8 cellular contexts compared by ENCODE assay signal in the genomic region with DNA sequence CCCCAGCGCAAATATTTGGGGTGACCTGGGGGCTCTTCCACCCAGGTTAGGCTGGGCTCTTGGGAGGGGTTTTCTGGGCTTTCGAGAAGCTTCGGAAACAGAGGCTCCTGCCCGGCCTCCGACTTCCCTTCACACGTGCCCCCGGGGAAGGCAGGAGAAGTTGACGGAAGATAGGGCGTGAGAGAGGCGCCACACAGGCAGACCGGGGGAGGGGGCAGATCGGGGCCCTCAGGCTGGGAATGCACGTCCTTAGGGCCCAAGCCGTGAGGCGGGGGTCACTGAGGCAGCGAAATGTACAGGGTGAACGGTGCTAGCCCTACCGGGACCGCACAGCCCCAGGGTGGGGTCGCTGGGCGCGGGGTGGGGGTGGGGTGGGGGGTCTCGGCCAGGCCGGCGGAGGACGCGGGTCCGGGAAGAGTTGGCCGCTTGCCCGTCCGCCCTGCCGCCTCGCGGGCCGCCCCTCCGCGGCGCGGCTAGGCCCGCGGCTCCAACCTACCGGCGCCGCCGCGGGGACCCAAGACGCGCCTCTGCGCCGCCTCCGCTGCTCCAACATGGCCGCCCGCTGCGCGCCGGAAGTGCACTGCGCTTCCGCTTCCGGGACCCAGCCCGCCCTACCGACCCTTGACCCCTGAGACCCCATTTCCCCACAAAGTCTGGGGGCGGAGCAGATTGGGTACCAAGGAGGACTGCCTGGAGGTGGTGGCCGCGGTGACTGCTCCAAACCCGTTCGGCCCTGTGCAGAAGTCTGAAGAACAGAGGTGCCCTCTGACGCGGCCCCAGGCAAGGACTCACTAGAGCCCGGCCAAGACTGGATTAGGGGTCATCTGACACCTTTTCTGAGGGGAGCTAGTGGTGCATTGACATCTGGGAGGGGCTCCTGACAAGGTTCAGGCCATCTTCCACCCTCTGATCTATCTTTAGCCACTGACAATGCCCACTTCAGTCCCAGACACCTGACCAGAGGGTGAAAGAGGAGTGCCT. TPM values are rescaled to one million over a fixed set of nuclear protein-coding genes. Genes with fewer than 3 reads are reported as not detected.
A peak's percentile ranks its signal among the peaks of the same experiment; 100 is the strongest.
DNase-seq lines count a peak whose midpoint lies in the region; ATAC-seq and TF ChIP-seq lines count a peak whose summit lies in the region.

TSS of gene CCDC71 (minus strand) at position 561 of the 981 bp plus-strand sequence. CDS start 2,123 bp downstream, outside the sequence.

- no peak for TF ChIP-seq EP300 in stomach (IDR thresholded peaks at IDR 0.05)

- H3K27me3 ChIP-seq in RWPE2 (ENCODE audit: insufficient read depth, poor library complexity, severe bottlenecking) (no peaks in the 10 kb centered on the region), stomach (no peaks in the 10 kb centered on the region)

- peak; percentile 27 for DNase-seq in A172 (ENCODE audit: low spot score)
- peak; percentile 32 for DNase-seq in HT-29 (ENCODE audit: low spot score)
- no peak for DNase-seq in RWPE2 (ENCODE audit: low spot score)
- peak; percentile 70 for DNase-seq in activated T-helper 9 cell treated with anti-CD3 and anti-CD28 coated beads, Interleukin-2, amount 50 U/mL, for 16 hours (ENCODE audit: low read depth)
- peak; percentile 57 for DNase-seq in fibroblast of villous mesenchyme (ENCODE audit: low read depth)
- peak; percentile 58 for DNase-seq in neural crest cell (ENCODE audit: low read depth, low spot score)
- DNase-seq in stomach = peak; percentile 75

- H3K36me3 ChIP-seq in RWPE2 (ENCODE audit: low read depth) (peaks cover 20% of the 10 kb centered on the region), stomach (peaks cover 21 to 34% (median 32%) of the 10 kb centered on the region in 4 donors)

- peaks cover 9% of the 10 kb centered on the region for H3K36me3 Mint-ChIP-seq in neural crest cell (ENCODE audit: low read depth)

- WGBS in stomach, 5 donors = 3 to 4% (median 4%) methylated on average over 9 to 69 of the region's 69 CpGs

- ATAC-seq in GM18502 (IDR thresholded peaks at IDR 0.05; ENCODE audit: poor library complexity, unreplicated experiment) (peak; percentile 72), RWPE2 (ENCODE audit: low read depth) (peak; percentile 68)

- peaks cover 33% of the 10 kb centered on the region for H3K4me1 Mint-ChIP-seq in neural crest cell

- H3K27me3 Mint-ChIP-seq in neural crest cell (ENCODE audit: low read depth) = peaks cover 2% of the 10 kb centered on the region

- peak within 1 kb of the TSS; percentile 63 for H3K4me3 ChIP-seq in RWPE2 (ENCODE audit: severe bottlenecking)
- peak within 1 kb of the TSS; percentile 85 for H3K4me3 ChIP-seq in fibroblast of villous mesenchyme (ENCODE audit: low read depth, low read length)
- peak within 1 kb of the TSS; percentile 94 to 100 (median 99) for H3K4me3 ChIP-seq in stomach

- peak within 1 kb of the TSS; percentile 61 for H3K27ac ChIP-seq in RWPE2 (ENCODE audit: poor library complexity, severe bottlenecking)
- H3K27ac ChIP-seq in stomach = peak within 1 kb of the TSS; percentile 57 to 95 (median 90)

- H3K4me1 ChIP-seq in RWPE2 (ENCODE audit: insufficient read depth, poor library complexity, severe bottlenecking) (peaks cover 7% of the 10 kb centered on the region), stomach (peaks cover 24 to 55% (median 36%) of the 10 kb centered on the region in 4 donors)

- H3K9me3 ChIP-seq in RWPE2 (ENCODE audit: severe bottlenecking) (no peaks in the 10 kb centered on the region), stomach (no peaks in the 10 kb centered on the region)

- intact Hi-C loops in stomach (cut with DNase I; ENCODE audit: low total_unique reads) = loop anchor here (10.0 kb wide), 1 partner anchor 279 kb away; no protein-coding TSS in a partner anchor

- peak within 1 kb of the TSS; percentile 91 for H3K27ac Mint-ChIP-seq in neural crest cell (ENCODE audit: unreplicated experiment)

- no peak for TF ChIP-seq CTCF in RWPE2 (IDR thresholded peaks at IDR 0.05; ENCODE audit: poor library complexity, severe bottlenecking)
- TF ChIP-seq CTCF in fibroblast of villous mesenchyme (IDR thresholded peaks at IDR 0.05; ENCODE audit: insufficient read depth, low read depth, low read length) = no peak
- no peak for TF ChIP-seq CTCF in neural crest cell (conservative IDR thresholded peaks at IDR 0.05)
- no peak for TF ChIP-seq CTCF in stomach (IDR thresholded peaks at IDR 0.05)

- H3K9me3 Mint-ChIP-seq in neural crest cell = no peaks in the 10 kb centered on the region

- TF ChIP-seq POLR2A in stomach (IDR thresholded peaks at IDR 0.05) = no peak

- H3K4me3 Mint-ChIP-seq in neural crest cell = peak within 1 kb of the TSS; percentile 93

RNA-seq across cellular contexts. Expression of gene CCDC71, which starts in this region (rescaled TPM):
- 18.8 and 25.6 TPM in 2 replicates for total RNA-seq in A172 (2014; rRNA removed; shearing (Covaris generic))
- total RNA-seq in HT-29 (2014; rRNA removed; shearing (Covaris generic)) = 12.4 and 19.5 TPM in 2 replicates
- total RNA-seq in fibroblast of villous mesenchyme = 22.9 and 24.2 TPM in 2 replicates
- 26.0 and 29.4 TPM in 2 replicates for total RNA-seq in neural crest cell
- total RNA-seq in stomach = 10 to 100 TPM in 3 of 5 donors, 1 to 10 TPM in 2; 2.3 to 22.6 (median 12.9) TPM
- polyA plus RNA-seq in stomach = 10 to 100 TPM; 11.4 to 15.6 (median 12.6) TPM
